15 cellular contexts compared by ENCODE assay signal in genomic region chr9:36656842-36657241, GRCh38.
DNase-seq lines count a peak whose midpoint lies in the region; ATAC-seq and TF ChIP-seq lines count a peak whose summit lies in the region.
"Had no signal": no experiment of that assay in that cellular context is flagged by ENCODE, and none has a peak within 500 bp of the region (broad histone marks: within the 10 kb centered on the region; RNA-seq: fewer than 3 reads in every experiment).

No MANE protein-coding gene starts in this region.

- H3K27ac ChIP-seq in HEK293 (ENCODE audit: extremely low read depth, low read depth, low read length), result no peak overlapping the region
- H3K27ac ChIP-seq: A549; BLaER1 treated with 17β-estradiol and CSF1 and Interleukin-3, amounts not matched to agents 10 nM and 100 nM; C4-2B had no signal

- CTCF ChIA-PET in HEK293 (lab: Yijun Ruan, JAX), result no interaction called here

- peak in 1 of 2 donors; percentile 27 for DNase-seq in left colon
- DNase-seq in stimulated activated naive CD4-positive, alpha-beta T cell (lab: John Stamatoyannopoulos, UW), result no peak
- DNase-seq in HuH-7 (ENCODE audit: low spot score), result no peak
- DNase-seq in Right ventricle myocardium inferior (ENCODE audit: missing footprints), result no peak
- DNase-seq: AML-193; Caco-2; Calu3; CD4-positive, alpha-beta T cell; CD8-positive, alpha-beta T cell; DMS79 treated with DMSO at 0.1 percent for 48 hours; GF-D8 had no signal

- ATAC-seq in left colon, result peak; percentile 99
- no peak for ATAC-seq in Right ventricle myocardium inferior
- ATAC-seq: A549; CD8-positive, alpha-beta T cell had no signal

- H3K9me3 ChIP-seq in HEK293 (ENCODE audit: control insufficient read depth, insufficient read depth, low read depth, low read length), result no peaks in the 10 kb centered on the region
- H3K9me3 ChIP-seq: A549; BLaER1 treated with 17β-estradiol and CSF1 and Interleukin-3, amounts not matched to agents 10 nM and 100 nM; Caco-2 had no signal

- H3K4me1 ChIP-seq in HEK293 (ENCODE audit: control insufficient read depth, insufficient read depth, low read length), result no peaks in the 10 kb centered on the region
- H3K4me1 ChIP-seq: A549, Caco-2 had no signal

- POLR2A ChIA-PET in HEK293 (lab: Yijun Ruan, JAX), result no interaction called here

- no peak overlapping the region for H3K4me3 ChIP-seq in HEK293 (ENCODE audit: low read depth, low read length)
- H3K4me3 ChIP-seq: A549; BLaER1 treated with 17β-estradiol and CSF1 and Interleukin-3, amounts not matched to agents 10 nM and 100 nM had no signal

- peaks cover 18 to 70% of the 10 kb centered on the region in 2 experiments; a peak in 2 of 3 replicates for H3K36me3 ChIP-seq in HEK293 (ENCODE audit: control insufficient read depth in 2 of 2, insufficient read depth in 1 of 2, low read length in 2 of 2)

- intact Hi-C loops in left colon (cut with DNase I, micrococcal nuclease) (no loop called here), Right ventricle myocardium inferior (cut with DNase I) (no loop called here)

- TF ChIP-seq CTCF in HEK293 (tag by site-specific recombination; IDR thresholded peaks at IDR 0.05), result no peak

TF ChIP-seq in HEK293, 187 proteins besides CTCF, POLR2A, EP300 and RAD21:
- no peak for TF ChIP-seq ZNF654 (tag by site-specific recombination; IDR thresholded peaks at IDR 0.05; ENCODE audit: low read depth)
- TF ChIP-seq ZNF37A (tag by site-specific recombination; IDR thresholded peaks at IDR 0.05), result no peak
- no peak for TF ChIP-seq ZNF544 (tag by site-specific recombination; IDR thresholded peaks at IDR 0.05)
- TF ChIP-seq, protein P1, sequence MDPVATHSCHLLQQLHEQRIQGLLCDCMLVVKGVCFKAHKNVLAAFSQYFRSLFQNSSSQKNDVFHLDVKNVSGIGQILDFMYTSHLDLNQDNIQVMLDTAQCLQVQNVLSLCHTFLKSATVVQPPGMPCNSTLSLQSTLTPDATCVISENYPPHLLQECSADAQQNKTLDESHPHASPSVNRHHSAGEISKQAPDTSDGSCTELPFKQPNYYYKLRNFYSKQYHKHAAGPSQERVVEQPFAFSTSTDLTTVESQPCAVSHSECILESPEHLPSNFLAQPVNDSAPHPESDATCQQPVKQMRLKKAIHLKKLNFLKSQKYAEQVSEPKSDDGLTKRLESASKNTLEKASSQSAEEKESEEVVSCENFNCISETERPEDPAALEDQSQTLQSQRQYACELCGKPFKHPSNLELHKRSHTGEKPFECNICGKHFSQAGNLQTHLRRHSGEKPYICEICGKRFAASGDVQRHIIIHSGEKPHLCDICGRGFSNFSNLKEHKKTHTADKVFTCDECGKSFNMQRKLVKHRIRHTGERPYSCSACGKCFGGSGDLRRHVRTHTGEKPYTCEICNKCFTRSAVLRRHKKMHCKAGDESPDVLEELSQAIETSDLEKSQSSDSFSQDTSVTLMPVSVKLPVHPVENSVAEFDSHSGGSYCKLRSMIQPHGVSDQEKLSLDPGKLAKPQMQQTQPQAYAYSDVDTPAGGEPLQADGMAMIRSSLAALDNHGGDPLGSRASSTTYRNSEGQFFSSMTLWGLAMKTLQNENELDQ (tag by site-specific recombination; IDR thresholded peaks at IDR 0.05; ENCODE audit: low read depth), result no peak
- TF ChIP-seq ZNF23 (tag by site-specific recombination; IDR thresholded peaks at IDR 0.05; ENCODE audit: borderline replicate concordance), result no peak
- TF ChIP-seq MYNN (tag by site-specific recombination; IDR thresholded peaks at IDR 0.05; ENCODE audit: borderline replicate concordance), result no peak
- peak; percentile 19; the same call in 1 of the 2 replicates for TF ChIP-seq SCRT2 (tag by site-specific recombination; IDR thresholded peaks at IDR 0.05)
- TF ChIP-seq ZNF292 (tag by site-specific recombination; IDR thresholded peaks at IDR 0.05; ENCODE audit: borderline replicate concordance, low read depth), result no peak
